ENCODE assay signal across 8 cellular contexts in the genomic region with DNA sequence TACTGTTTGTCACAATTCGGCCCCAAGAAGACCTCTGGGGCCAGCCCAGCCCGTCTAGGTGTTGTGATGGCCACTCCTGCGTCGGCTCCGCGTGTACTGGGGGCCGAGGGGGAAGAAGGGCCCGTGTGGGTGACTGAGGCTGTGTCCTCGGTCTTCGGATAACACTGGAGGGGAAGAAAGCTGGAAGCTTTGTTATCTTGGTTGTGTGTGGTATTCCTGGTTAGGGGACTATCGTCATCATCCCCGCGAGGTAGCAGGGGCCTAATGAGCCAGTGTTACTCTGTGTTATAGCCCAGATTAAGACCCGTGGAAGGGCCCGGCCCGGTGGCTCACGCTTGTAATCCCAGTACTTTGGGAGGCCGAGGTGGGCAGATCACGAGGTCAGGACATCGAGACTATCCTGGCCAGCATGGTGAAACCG. TPM values are rescaled to one million over a fixed set of nuclear protein-coding genes. Genes with fewer than 3 reads are reported as not detected.
DNase-seq lines count a peak whose midpoint lies in the region; TF ChIP-seq lines count a peak whose summit lies in the region.

No MANE protein-coding gene starts in this region.

- H3F3A ChIP-seq in DOHH2 (ENCODE audit: control insufficient read depth, insufficient read depth): peaks cover 9% of the 10 kb centered on the region

- no peaks in the 10 kb centered on the region for H3K9me3 Mint-ChIP-seq in osteocyte (ENCODE audit: unreplicated experiment)

- DNase-seq in SJSA1 (ENCODE audit: low read depth in 1 of 2, low spot score in 2 of 2) (peak in 1 of 2 experiments; percentile 36), epithelial cell of prostate (ENCODE audit: low read depth, low spot score) (no peak), osteocyte (ENCODE audit: extremely low spot score, unreplicated experiment) (no peak), NCI-H748 (lab: John Stamatoyannopoulos, UW; ENCODE audit: unreplicated experiment) (no peak), NCI-H2227 (lab: John Stamatoyannopoulos, UW; ENCODE audit: unreplicated experiment) (no peak), HK-2 (ENCODE audit: unreplicated experiment) (no peak), cortex of kidney (lab: John Stamatoyannopoulos, UW) (no peak)

- peak overlapping the region; percentile 90 for H3K27ac Mint-ChIP-seq in osteocyte (ENCODE audit: unreplicated experiment)

- H3K27ac ChIP-seq in DOHH2 (ENCODE audit: low read depth, low read length) (peak overlapping the region; percentile 59), SJSA1 (peak overlapping the region; percentile 57), epithelial cell of prostate (peak overlapping the region; percentile 79)

- H3K36me3 Mint-ChIP-seq in osteocyte (ENCODE audit: unreplicated experiment): peaks cover 24% of the 10 kb centered on the region

- no peaks in the 10 kb centered on the region for H3K9me2 ChIP-seq in DOHH2 (replicated peaks; ENCODE audit: control insufficient read depth, low read length)

- no peaks in the 10 kb centered on the region for H3K27me3 ChIP-seq in DOHH2 (ENCODE audit: control insufficient read depth, low read length)
- no peaks in the 10 kb centered on the region for H3K27me3 ChIP-seq in SJSA1 (replicated peaks)

- peaks cover 49% of the 10 kb centered on the region for H3K4me1 ChIP-seq in DOHH2 (ENCODE audit: control insufficient read depth, low read length)
- peaks cover 8% of the 10 kb centered on the region for H3K4me1 ChIP-seq in SJSA1 (replicated peaks)

- no peaks in the 10 kb centered on the region for H3K27me3 Mint-ChIP-seq in osteocyte (ENCODE audit: unreplicated experiment)

- H3K4me1 Mint-ChIP-seq in osteocyte (ENCODE audit: unreplicated experiment): peaks cover 13% of the 10 kb centered on the region

- H3K4me3 ChIP-seq in DOHH2 (ENCODE audit: low read length) (peak overlapping the region; percentile 83), SJSA1 (peak overlapping the region; percentile 77)

- H3K9me3 ChIP-seq in DOHH2 (ENCODE audit: control insufficient read depth, insufficient read depth, low read length) (no peaks in the 10 kb centered on the region), SJSA1 (replicated peaks) (no peaks in the 10 kb centered on the region)

- H3K36me3 ChIP-seq in DOHH2 (ENCODE audit: control insufficient read depth, low read length) (peaks cover 54% of the 10 kb centered on the region), SJSA1 (peaks cover 36% of the 10 kb centered on the region)

- peaks cover 53% of the 10 kb centered on the region for H3K79me2 ChIP-seq in DOHH2 (ENCODE audit: control insufficient read depth, low read length)

- TF ChIP-seq CTCF in DOHH2 (IDR thresholded peaks at IDR 0.05; ENCODE audit: low read depth, low read length, poor library complexity, severe bottlenecking): no peak
- TF ChIP-seq CTCF in osteocyte (IDR thresholded peaks at IDR 0.05): no peak

- peaks cover 5% of the 10 kb centered on the region; the same call in 1 of the 2 replicates for H4K20me1 ChIP-seq in DOHH2 (ENCODE audit: control insufficient read depth, insufficient read depth, low read depth, low read length)

- H3K4me2 ChIP-seq in DOHH2 (ENCODE audit: low read length): peak overlapping the region; percentile 86

- peak overlapping the region; percentile 91 for H3K4me3 Mint-ChIP-seq in osteocyte (ENCODE audit: unreplicated experiment)

RNA-seq across cellular contexts. Expression of a gene that starts 0.9 kb away (rescaled TPM):
- total RNA-seq in SJSA1 (2014; rRNA removed; shearing (Covaris generic)): 36.8 and 50.5 TPM in 2 replicates
- total RNA-seq in osteocyte: 57.3 and 65.2 TPM in 2 replicates

RNA-seq across cellular contexts. Expression of a gene that starts 15.7 kb away (rescaled TPM):
- total RNA-seq in SJSA1 (2014; rRNA removed; shearing (Covaris generic)): 8.7 and 9.9 TPM in 2 replicates
- 6.5 and 8.7 TPM in 2 replicates for total RNA-seq in osteocyte

RNA-seq across cellular contexts. Expression of a gene that starts 21.7 kb away (rescaled TPM):
- 106 and 145 TPM in 2 replicates for total RNA-seq in SJSA1 (2014; rRNA removed; shearing (Covaris generic))
- total RNA-seq in osteocyte: 62.9 and 65.1 TPM in 2 replicates

RNA-seq across cellular contexts. Expression of a gene that starts 29.6 kb away (rescaled TPM):
- not detected in 2 replicates for total RNA-seq in SJSA1 (2014; rRNA removed; shearing (Covaris generic))
- 2.2 and 2.7 TPM in 2 replicates for total RNA-seq in osteocyte

RNA-seq across cellular contexts. Expression of a gene that starts 37.0 kb away (rescaled TPM):
- total RNA-seq in SJSA1 (2014; rRNA removed; shearing (Covaris generic)): 2.5 and 6.2 TPM in 2 replicates
- 20.5 and 24.0 TPM in 2 replicates for total RNA-seq in osteocyte
